8 cellular contexts compared by ENCODE assay signal in genomic region chr11:85682330-85683305, GRCh38. TPM values are rescaled to one million over a fixed set of nuclear protein-coding genes. Genes with fewer than 3 reads are reported as not detected.
DNase-seq lines count a peak whose midpoint lies in the region; ATAC-seq and TF ChIP-seq lines count a peak whose summit lies in the region.

No MANE protein-coding gene starts in this region.

- H3K27ac Mint-ChIP-seq in activated T-helper 17 cell treated with anti-CD3 and anti-CD28 coated beads, Interleukin-2, amount 50 U/mL, for 72 hours = peak overlapping the region; percentile 90
- no peak overlapping the region for H3K27ac Mint-ChIP-seq in chondrocyte (ENCODE audit: unreplicated experiment)

- ATAC-seq in HG02610 (IDR thresholded peaks at IDR 0.05; ENCODE audit: unreplicated experiment) (peak; percentile 76), sciatic nerve (peak; percentile 85), aorta (ENCODE audit: low FRiP score) (peak; percentile 69)
- ATAC-seq in activated T-helper 17 cell treated with anti-CD3 and anti-CD28 coated beads, Interleukin-2, amount 50 U/mL, for 72 hours (replicated peaks) = peak; percentile 87

- no peaks in the 10 kb centered on the region for H3K27me3 Mint-ChIP-seq in activated T-helper 17 cell treated with anti-CD3 and anti-CD28 coated beads, Interleukin-2, amount 50 U/mL, for 72 hours
- H3K27me3 Mint-ChIP-seq in chondrocyte (ENCODE audit: low read depth) = no peaks in the 10 kb centered on the region

- WGBS in aorta, 2 donors = 19 to 21% methylated on average over 40 to 43 of the region's 43 CpGs

- no peak for TF ChIP-seq CTCF in GM10248 (IDR thresholded peaks at IDR 0.05; ENCODE audit: control extremely low read depth, extremely low read depth, low read depth, missing control alignments)
- no peak for TF ChIP-seq CTCF in chondrocyte (IDR thresholded peaks at IDR 0.05)

- CTCF ChIA-PET in GM10248 (lab: Yijun Ruan, JAX) = interaction anchor here (1.0 to 1.4 kb wide), 2 partner anchors 14 to 18 kb away, joined by 3 to 4 read pairs; no protein-coding TSS in a partner anchor

- POLR2A ChIA-PET in GM10248 (lab: Yijun Ruan, JAX) = no interaction called here

- peaks cover 5% of the 10 kb centered on the region for H3K36me3 Mint-ChIP-seq in activated T-helper 17 cell treated with anti-CD3 and anti-CD28 coated beads, Interleukin-2, amount 50 U/mL, for 72 hours (ENCODE audit: low read depth)
- no peaks in the 10 kb centered on the region for H3K36me3 Mint-ChIP-seq in chondrocyte (ENCODE audit: low read depth)

- H3K4me3 Mint-ChIP-seq in activated T-helper 17 cell treated with anti-CD3 and anti-CD28 coated beads, Interleukin-2, amount 50 U/mL, for 72 hours = peak overlapping the region; percentile 85
- H3K4me3 Mint-ChIP-seq in chondrocyte (ENCODE audit: unreplicated experiment) = no peak overlapping the region

- peak overlapping the region; percentile 4 to 17 for H3K4me3 ChIP-seq in aorta (ENCODE audit: low read length in 2 of 2)

- no peaks in the 10 kb centered on the region for H3K9me3 ChIP-seq in aorta (ENCODE audit: control insufficient read depth, low read length)

- H3K27ac ChIP-seq in aorta (ENCODE audit: low read depth in 1 of 2, low read length in 2 of 2) = no peak overlapping the region

- H3K36me3 ChIP-seq in aorta (ENCODE audit: control insufficient read depth in 1 of 2, insufficient read depth in 2 of 2, low read length in 1 of 2) = no peaks in the 10 kb centered on the region

- peak; percentile 87 for DNase-seq in GM10248 (ENCODE audit: extremely low spot score)
- DNase-seq in NCI-H69 (lab: John Stamatoyannopoulos, UW) = peak; percentile 77
- peak; percentile 87 for DNase-seq in germinal center (ENCODE audit: low spot score)
- peak; percentile 84 for DNase-seq in sciatic nerve (ENCODE audit: low spot score)
- peak; percentile 81 to 91 for DNase-seq in aorta
- DNase-seq in chondrocyte (ENCODE audit: low spot score) = no peak

- no peaks in the 10 kb centered on the region for H3K4me1 ChIP-seq in aorta (ENCODE audit: control insufficient read depth in 1 of 2, insufficient read depth in 2 of 2, low read length in 2 of 2)

- H3K9me3 Mint-ChIP-seq in activated T-helper 17 cell treated with anti-CD3 and anti-CD28 coated beads, Interleukin-2, amount 50 U/mL, for 72 hours = no peaks in the 10 kb centered on the region
- no peaks in the 10 kb centered on the region for H3K9me3 Mint-ChIP-seq in chondrocyte (ENCODE audit: low read depth)

- intact Hi-C loops in sciatic nerve (cut with DNase I) (no loop called here), aorta (cut with DNase I) (no loop called here)

- H3K27me3 ChIP-seq in aorta (ENCODE audit: control insufficient read depth in 1 of 2, insufficient read depth in 2 of 2, low read length in 1 of 2) = no peaks in the 10 kb centered on the region

- peaks cover 13% of the 10 kb centered on the region for H3K4me1 Mint-ChIP-seq in activated T-helper 17 cell treated with anti-CD3 and anti-CD28 coated beads, Interleukin-2, amount 50 U/mL, for 72 hours
- peaks cover 5% of the 10 kb centered on the region for H3K4me1 Mint-ChIP-seq in chondrocyte (ENCODE audit: low read depth)

RNA-seq across cellular contexts. Expression of gene CCDC89, which starts 3.4 kb away (rescaled TPM):
- not detected for total RNA-seq in activated T-helper 17 cell treated with anti-CD3 and anti-CD28 coated beads, Interleukin-2, amount 50 U/mL, for 72 hours
- total RNA-seq in sciatic nerve = 1.2 TPM
- total RNA-seq in aorta = 1 to 10 TPM; 1.1 to 1.9 TPM
- 1 to 10 TPM; 1.6 TPM for polyA plus RNA-seq in aorta
- total RNA-seq in chondrocyte = 0.26 to 0.30 TPM (median 0.29 TPM) in 3 replicates

RNA-seq across cellular contexts. Expression of gene CREBZF, which starts 17.7 kb away (rescaled TPM):
- 10 to 100 TPM; 47.5 to 56.7 TPM for total RNA-seq in activated T-helper 17 cell treated with anti-CD3 and anti-CD28 coated beads, Interleukin-2, amount 50 U/mL, for 72 hours
- 57.8 TPM for total RNA-seq in sciatic nerve
- 10 to 100 TPM; 44.5 to 59.1 TPM for total RNA-seq in aorta
- polyA plus RNA-seq in aorta = 10 to 100 TPM; 19.5 to 69.2 TPM
- 27.4 to 38.1 TPM (median 28.4 TPM) in 3 replicates for total RNA-seq in chondrocyte

RNA-seq across cellular contexts. Expression of gene TMEM126A, which starts 34.9 kb away (rescaled TPM):
- total RNA-seq in activated T-helper 17 cell treated with anti-CD3 and anti-CD28 coated beads, Interleukin-2, amount 50 U/mL, for 72 hours = 10 to 100 TPM; 28.4 to 56.4 TPM
- total RNA-seq in sciatic nerve (23.3 TPM), aorta (10 to 100 TPM; 19.9 to 23.9 TPM), chondrocyte (28.8 to 35.8 TPM (median 30.7 TPM) in 3 replicates)
- polyA plus RNA-seq in aorta = 10 to 100 TPM; 45.8 to 58.4 TPM

RNA-seq across cellular contexts. Expression of gene TMEM126B, which starts 54.2 kb away (rescaled TPM):
- total RNA-seq in activated T-helper 17 cell treated with anti-CD3 and anti-CD28 coated beads, Interleukin-2, amount 50 U/mL, for 72 hours = 10 to 100 TPM; 48.9 to 64.9 TPM
- total RNA-seq in sciatic nerve (40.5 TPM), aorta (10 to 100 TPM; 39.7 to 40.5 TPM), chondrocyte (41.6 to 42.9 TPM (median 42.3 TPM) in 3 replicates)
- 100 to 1,000 TPM in 1 of 2 donors, 10 to 100 TPM in 1; 63.3 to 116 TPM for polyA plus RNA-seq in aorta

RNA-seq across cellular contexts. Expression of gene DLG2, which starts 55.5 kb away (rescaled TPM):
- 1 to 10 TPM; 1.5 to 1.9 TPM for total RNA-seq in activated T-helper 17 cell treated with anti-CD3 and anti-CD28 coated beads, Interleukin-2, amount 50 U/mL, for 72 hours
- total RNA-seq in sciatic nerve (17.3 TPM), aorta (10 to 100 TPM; 19.4 to 23.3 TPM), chondrocyte (1.3 to 4.9 TPM (median 2.2 TPM) in 3 replicates)
- polyA plus RNA-seq in aorta = 1 to 10 TPM; 1.3 to 2.4 TPM
